In the genomic region with DNA sequence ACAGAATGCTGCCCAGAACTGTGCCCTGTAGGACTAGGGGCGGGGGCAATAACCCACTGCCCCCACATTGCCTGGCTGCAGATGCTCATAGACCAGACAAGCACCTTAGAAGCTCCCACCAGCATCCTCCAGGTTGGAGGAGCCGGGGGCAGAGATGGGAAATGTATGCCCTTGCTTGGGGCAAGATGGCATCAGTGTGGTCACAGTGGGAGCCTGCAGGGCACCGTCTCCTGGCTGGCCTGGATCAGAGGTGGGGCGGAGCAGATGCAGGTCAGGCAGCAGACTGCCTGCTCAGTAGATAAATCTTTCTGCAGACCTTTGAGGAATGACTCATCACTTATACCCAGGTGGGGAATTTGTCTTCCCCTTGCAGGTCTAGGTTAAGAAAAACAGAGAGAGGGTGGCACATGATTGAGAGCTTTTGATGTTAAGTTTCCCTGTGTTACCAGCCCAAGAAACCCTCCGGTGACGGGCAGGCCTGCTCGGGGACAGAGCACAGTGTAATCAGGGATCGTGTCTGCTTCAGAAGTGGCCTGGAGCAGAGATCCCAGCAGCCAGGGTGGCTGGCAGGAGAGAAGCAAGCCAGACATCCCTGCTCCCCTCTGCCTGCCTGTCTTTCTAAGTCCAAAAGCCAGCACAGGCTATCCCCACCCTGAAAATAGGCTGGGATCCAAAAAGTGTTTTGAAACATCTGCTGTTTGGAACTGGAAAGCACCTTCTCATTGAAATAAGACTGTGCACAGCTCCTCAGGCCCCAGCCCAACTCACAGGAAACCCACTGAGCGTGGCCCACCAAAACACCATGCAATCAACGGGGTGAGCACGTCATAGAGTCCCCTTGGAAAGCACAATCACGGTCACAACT, we compare ENCODE assay signal across 1 cellular context.
TF ChIP-seq lines count a peak whose summit lies in the region.

No MANE protein-coding gene starts in this region.

TF ChIP-seq in HCT116, 20 proteins besides CTCF, POLR2A, EP300 and RAD21 (continued from another document):
- TF ChIP-seq TCF7L2 (IDR thresholded peaks at IDR 0.05; ENCODE audit: borderline replicate concordance, extremely low read depth, insufficient read depth, insufficient read length) (no peak), ZFX (IDR thresholded peaks at IDR 0.05) (no peak), CBX3 (IDR thresholded peaks at IDR 0.05; ENCODE audit: low read depth) (no peak)
